In the genomic region with DNA sequence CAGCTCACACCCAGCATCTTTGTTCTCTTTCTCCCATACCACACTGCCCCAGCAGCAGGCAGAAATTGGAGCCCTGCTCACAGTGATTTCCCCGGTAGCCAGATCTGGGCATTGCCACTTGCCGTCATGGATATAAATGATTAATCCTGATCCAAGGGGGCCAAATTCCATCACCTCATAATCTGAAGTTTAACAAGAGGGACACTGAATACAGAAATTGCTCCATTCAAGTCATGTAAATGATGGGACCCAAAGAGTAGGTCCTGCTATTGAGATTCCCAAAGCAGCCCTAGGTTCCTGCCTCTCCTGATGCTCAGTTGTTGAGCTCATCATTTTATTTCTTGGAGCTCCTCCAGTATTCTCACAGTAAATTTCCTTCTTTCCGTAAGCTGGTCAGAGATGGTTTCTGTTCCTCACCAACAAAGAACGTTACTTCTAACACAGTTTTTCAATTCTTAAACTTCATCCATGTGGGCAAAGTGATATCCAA, we compare ENCODE assay signal across 16 cellular contexts. TPM values are rescaled to one million over a fixed set of nuclear protein-coding genes. Genes with fewer than 3 reads are reported as not detected.
A peak's percentile ranks its signal among the peaks of the same experiment; 100 is the strongest.
DNase-seq lines count a peak whose midpoint lies in the region; ATAC-seq and TF ChIP-seq lines count a peak whose summit lies in the region.
"Had no signal": no experiment of that assay in that cellular context is flagged by ENCODE, and none has a peak within 500 bp of the region (broad histone marks: within the 10 kb centered on the region; RNA-seq: fewer than 3 reads in every experiment).

No MANE protein-coding gene starts in this region.

- H3K27me3 Mint-ChIP-seq in HFFc6 (ENCODE audit: insufficient read depth) = no peaks in the 10 kb centered on the region
- no peaks in the 10 kb centered on the region for H3K27me3 Mint-ChIP-seq in chondrocyte (ENCODE audit: low read depth)
- no peaks in the 10 kb centered on the region for H3K27me3 Mint-ChIP-seq in memory B cell
- H3K27me3 Mint-ChIP-seq: T-cell had no signal

- H3K27ac ChIP-seq in ACC112 (ENCODE audit: low read depth, low read length) = no peak overlapping the region
- H3K27ac ChIP-seq: neutrophil had no signal

- no peaks in the 10 kb centered on the region for H3K36me3 Mint-ChIP-seq in HFFc6 (ENCODE audit: low read depth)
- no peaks in the 10 kb centered on the region for H3K36me3 Mint-ChIP-seq in chondrocyte (ENCODE audit: low read depth)
- H3K36me3 Mint-ChIP-seq in memory B cell = peaks cover 6% of the 10 kb centered on the region

- H3K27me3 ChIP-seq in ACC112 (ENCODE audit: insufficient read depth, low read length) = no peaks in the 10 kb centered on the region
- H3K27me3 ChIP-seq: neutrophil had no signal

- no peak for TF ChIP-seq CTCF in HFFc6 (IDR thresholded peaks at IDR 0.05)
- TF ChIP-seq CTCF in chondrocyte (IDR thresholded peaks at IDR 0.05) = no peak

- H3K9me3 Mint-ChIP-seq in HFFc6 = no peaks in the 10 kb centered on the region
- H3K9me3 Mint-ChIP-seq in chondrocyte (ENCODE audit: low read depth) = no peaks in the 10 kb centered on the region
- H3K9me3 Mint-ChIP-seq in memory B cell = no peaks in the 10 kb centered on the region
- H3K9me3 Mint-ChIP-seq: stimulated activated effector memory CD8-positive, alpha-beta T cell treated with anti-CD3 and anti-CD28 coated beads, Interleukin-12 subunit alpha, Interleukin-12 subunit beta, amount 100 ng/mL, for 72 hours; T-cell had no signal

- peak overlapping the region; percentile 58; the same call in 1 of the 2 replicates for H3K27ac Mint-ChIP-seq in HFFc6
- peak overlapping the region; percentile 49 for H3K27ac Mint-ChIP-seq in chondrocyte (ENCODE audit: unreplicated experiment)
- peak overlapping the region; percentile 38 for H3K27ac Mint-ChIP-seq in memory B cell
- H3K27ac Mint-ChIP-seq: stimulated activated effector memory CD8-positive, alpha-beta T cell treated with anti-CD3 and anti-CD28 coated beads, Interleukin-12 subunit alpha, Interleukin-12 subunit beta, amount 100 ng/mL, for 72 hours; T-cell had no signal

- no peaks in the 10 kb centered on the region for H3K36me3 ChIP-seq in ACC112 (ENCODE audit: insufficient read depth, low read length)
- H3K36me3 ChIP-seq: BE2C, neutrophil had no signal

- ATAC-seq in memory B cell (ENCODE audit: low read depth) (no peak), HG03135 (IDR thresholded peaks at IDR 0.05; ENCODE audit: unreplicated experiment) (no peak), GM18511 (IDR thresholded peaks at IDR 0.05; ENCODE audit: unreplicated experiment) (no peak)
- ATAC-seq: stimulated activated effector memory CD8-positive, alpha-beta T cell treated with anti-CD3 and anti-CD28 coated beads, Interleukin-12 subunit alpha, Interleukin-12 subunit beta, amount 100 ng/mL, for 72 hours; T-cell had no signal

- H3K79me2 ChIP-seq in ACC112 (ENCODE audit: control insufficient read depth, insufficient read depth, low read length, unreplicated experiment) = no peaks in the 10 kb centered on the region

- H3K4me1 ChIP-seq in ACC112 (ENCODE audit: control insufficient read depth, insufficient read depth, low read length, unreplicated experiment) = peaks cover 11% of the 10 kb centered on the region
- H3K4me1 ChIP-seq: BE2C had no signal

- H3K4me1 Mint-ChIP-seq in HFFc6 (ENCODE audit: low read depth) (peaks cover 36% of the 10 kb centered on the region), chondrocyte (ENCODE audit: low read depth) (peaks cover 34% of the 10 kb centered on the region), memory B cell (peaks cover 22% of the 10 kb centered on the region)

- DNase-seq in HFFc6 = peak; percentile 39
- DNase-seq in chondrocyte (ENCODE audit: low spot score) = no peak
- DNase-seq in memory B cell (ENCODE audit: low spot score in 2 of 2) = no peak
- no peak for DNase-seq in DMS114 treated with DMSO at 0.1 percent for 48 hours (lab: John Stamatoyannopoulos, UW; ENCODE audit: unreplicated experiment)
- DNase-seq in stimulated activated naive CD4-positive, alpha-beta T cell treated with Interleukin-2 at 50 U/mL for 16 hours (lab: John Stamatoyannopoulos, UW) = no peak
- DNase-seq: activated CD4-positive, alpha-beta T cell treated with anti-CD3 and anti-CD28 coated beads, Interleukin-2, amount 50 U/mL, for 4 hours; BE2C; cerebellar nuclear complex; GF-D8; Kasumi-1; T-cell had no signal

- peak overlapping the region; percentile 6; the same call in 1 of the 2 replicates for H3K4me3 ChIP-seq in ACC112 (ENCODE audit: low read depth, low read length)

- no peak overlapping the region for H2AFZ ChIP-seq in ACC112 (ENCODE audit: low read length, unreplicated experiment)

- H3K4me3 Mint-ChIP-seq in HFFc6 (peak overlapping the region; percentile 68; the same call in 1 of the 2 replicates), chondrocyte (ENCODE audit: unreplicated experiment) (no peak overlapping the region), memory B cell (no peak overlapping the region)
- H3K4me3 Mint-ChIP-seq: stimulated activated effector memory CD8-positive, alpha-beta T cell treated with anti-CD3 and anti-CD28 coated beads, Interleukin-12 subunit alpha, Interleukin-12 subunit beta, amount 100 ng/mL, for 72 hours; T-cell had no signal

RNA-seq across cellular contexts. Expression of a gene that starts 11.7 kb away (rescaled TPM):
- 1 to 10 TPM; 6.9 to 8.4 (median 7.6) TPM for total RNA-seq in HFFc6 (2021; fragmentation: NEBNext Ultra II Directional; extraction: Animal tissue kit (Norgen Biotek cat#: 25700))
- 18.7 to 28.8 TPM (median 19.8 TPM) in 3 replicates for total RNA-seq in chondrocyte
